ENCODE assay signal across 14 cellular contexts in the genomic region with DNA sequence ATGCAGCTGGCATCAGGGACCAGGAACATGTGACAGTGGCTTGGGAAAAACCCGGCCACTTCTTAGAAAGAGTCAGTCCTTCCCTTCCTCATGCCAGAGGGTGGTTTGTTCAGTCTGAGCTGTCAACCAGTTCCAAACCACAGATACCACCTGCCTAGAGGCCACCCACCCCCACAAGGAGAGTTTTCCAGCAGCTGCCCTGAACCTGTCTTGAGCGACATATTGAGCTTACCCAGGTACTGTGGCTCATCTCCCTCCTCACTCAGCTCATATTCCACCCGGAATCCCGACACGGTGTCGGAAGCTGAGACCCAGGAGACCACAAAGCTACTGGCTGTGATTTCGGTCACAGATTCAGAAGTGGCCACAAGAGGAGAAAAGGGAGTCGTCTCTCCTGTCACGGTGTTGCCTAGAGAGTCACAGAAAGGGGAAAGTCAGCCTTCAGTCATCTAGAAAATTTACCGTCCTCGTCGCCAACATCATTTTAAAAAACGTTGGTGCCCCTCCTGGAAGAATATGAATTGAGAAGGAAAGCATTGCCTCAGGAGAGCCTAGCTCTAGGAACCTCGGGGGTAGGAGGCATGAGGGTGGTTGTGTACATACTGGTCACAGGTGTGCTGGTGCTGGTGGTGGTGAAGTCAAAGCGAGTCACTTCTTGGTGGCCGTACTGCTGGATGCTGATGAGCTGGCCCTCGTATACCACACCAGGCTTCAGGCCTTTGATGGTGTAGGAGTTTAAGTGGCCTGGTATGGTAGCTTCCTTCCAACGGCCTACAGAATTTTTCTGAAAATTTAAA. TPM values are rescaled to one million over a fixed set of nuclear protein-coding genes. Genes with fewer than 3 reads are reported as not detected.
DNase-seq lines count a peak whose midpoint lies in the region; ATAC-seq lines count a peak whose summit lies in the region.
"Had no signal": no experiment of that assay in that cellular context is flagged by ENCODE, and none has a peak within 500 bp of the region (broad histone marks: within the 10 kb centered on the region; RNA-seq: fewer than 3 reads in every experiment).

No MANE protein-coding gene starts in this region.

- POLR2A ChIA-PET in activated naive CD8-positive, alpha-beta T cell treated with anti-CD3 and anti-CD28 coated beads, Interleukin-2, amount 10 ng/mL, durations not matched to agents 7 days and 5 days (lab: Charles Lee): no interaction called here

- H3K4me3 ChIP-seq in stomach smooth muscle (ENCODE audit: low read length in 2 of 2): no peak overlapping the region
- H3K4me3 ChIP-seq: BLaER1, tibial nerve had no signal

- peaks cover 61 to 76% of the 10 kb centered on the region in 2 donors for H3K36me3 ChIP-seq in stomach smooth muscle (ENCODE audit: control insufficient read depth in 2 of 2, insufficient read depth in 2 of 2, low read length in 2 of 2)
- H3K36me3 ChIP-seq: BLaER1 had no signal

- no peaks in the 10 kb centered on the region for H3K9me3 Mint-ChIP-seq in activated naive CD4-positive, alpha-beta T cell treated with anti-CD3 and anti-CD28 coated beads for 36 hours
- no peaks in the 10 kb centered on the region for H3K9me3 Mint-ChIP-seq in activated naive CD8-positive, alpha-beta T cell treated with anti-CD3 and anti-CD28 coated beads, Interleukin-2, amount 10 ng/mL, durations not matched to agents 7 days and 5 days

- DNase-seq in activated naive CD4-positive, alpha-beta T cell treated with anti-CD3 and anti-CD28 coated beads for 36 hours: peak; percentile 22
- no peak for DNase-seq in activated naive CD4-positive, alpha-beta T cell treated with Interleukin-2 at 50 U/mL for 16 hours
- DNase-seq in activated naive CD8-positive, alpha-beta T cell treated with anti-CD3 and anti-CD28 coated beads, Interleukin-2, amount 10 ng/mL, durations not matched to agents 7 days and 5 days: no peak
- DNase-seq in left lobe of liver (ENCODE audit: low spot score): no peak
- DNase-seq in medulla oblongata (ENCODE audit: extremely low spot score): no peak
- DNase-seq in T-helper 9 cell: no peak
- DNase-seq: foreskin melanocyte, left cardiac atrium, NCI-H1436 treated with DMSO at 0.1 percent for 48 hours, nucleus accumbens had no signal

- no peak overlapping the region for H3K27ac Mint-ChIP-seq in activated naive CD4-positive, alpha-beta T cell treated with anti-CD3 and anti-CD28 coated beads for 36 hours
- no peak overlapping the region for H3K27ac Mint-ChIP-seq in activated naive CD8-positive, alpha-beta T cell treated with anti-CD3 and anti-CD28 coated beads, Interleukin-2, amount 10 ng/mL, durations not matched to agents 7 days and 5 days

- H3K27me3 Mint-ChIP-seq in activated naive CD4-positive, alpha-beta T cell treated with anti-CD3 and anti-CD28 coated beads for 36 hours (ENCODE audit: low read depth): peaks cover 16% of the 10 kb centered on the region
- peaks cover 13% of the 10 kb centered on the region for H3K27me3 Mint-ChIP-seq in activated naive CD8-positive, alpha-beta T cell treated with anti-CD3 and anti-CD28 coated beads, Interleukin-2, amount 10 ng/mL, durations not matched to agents 7 days and 5 days

- intact Hi-C loops in activated naive CD4-positive, alpha-beta T cell treated with anti-CD3 and anti-CD28 coated beads for 36 hours (cut with micrococcal nuclease): no loop called here

- ATAC-seq in activated naive CD8-positive, alpha-beta T cell treated with anti-CD3 and anti-CD28 coated beads, Interleukin-2, amount 10 ng/mL, durations not matched to agents 7 days and 5 days (ENCODE audit: low read depth): peak; percentile 18
- ATAC-seq in left lobe of liver (peak; percentile 14), GM21367 (IDR thresholded peaks at IDR 0.05; ENCODE audit: unreplicated experiment) (no peak)

- H3K27me3 ChIP-seq in stomach smooth muscle (ENCODE audit: control insufficient read depth in 1 of 2, insufficient read depth in 2 of 2, low read length in 2 of 2): no peaks in the 10 kb centered on the region
- H3K27me3 ChIP-seq: BLaER1, tibial nerve had no signal

- no peaks in the 10 kb centered on the region for H3K9me3 ChIP-seq in stomach smooth muscle (ENCODE audit: control insufficient read depth in 2 of 2, low read length in 2 of 2)
- H3K9me3 ChIP-seq: BLaER1, tibial nerve had no signal

- H3K4me1 ChIP-seq in stomach smooth muscle (ENCODE audit: control insufficient read depth, insufficient read depth, low read length): no peaks in the 10 kb centered on the region
- H3K4me1 ChIP-seq: BLaER1 had no signal

- no peaks in the 10 kb centered on the region for H3K36me3 Mint-ChIP-seq in activated naive CD4-positive, alpha-beta T cell treated with anti-CD3 and anti-CD28 coated beads for 36 hours (ENCODE audit: low read depth)
- H3K36me3 Mint-ChIP-seq in activated naive CD8-positive, alpha-beta T cell treated with anti-CD3 and anti-CD28 coated beads, Interleukin-2, amount 10 ng/mL, durations not matched to agents 7 days and 5 days: no peaks in the 10 kb centered on the region

- peak overlapping the region; percentile 26 for H3K27ac ChIP-seq in stomach smooth muscle (ENCODE audit: low read length)
- H3K27ac ChIP-seq: BLaER1 had no signal

- CTCF ChIA-PET in activated naive CD4-positive, alpha-beta T cell treated with anti-CD3 and anti-CD28 coated beads for 36 hours (lab: Charles Lee): interaction anchor here (0.5 kb wide), 1 partner anchor 699 kb away, joined by 3 read pairs; the partner anchor contains the start of gene XRCC5

- H3K4me1 Mint-ChIP-seq in activated naive CD4-positive, alpha-beta T cell treated with anti-CD3 and anti-CD28 coated beads for 36 hours (ENCODE audit: low read depth): no peaks in the 10 kb centered on the region
- H3K4me1 Mint-ChIP-seq in activated naive CD8-positive, alpha-beta T cell treated with anti-CD3 and anti-CD28 coated beads, Interleukin-2, amount 10 ng/mL, durations not matched to agents 7 days and 5 days: peaks cover 9% of the 10 kb centered on the region

- H3K9ac ChIP-seq in stomach smooth muscle (ENCODE audit: low read length in 2 of 2): no peak overlapping the region
- H3K9ac ChIP-seq: BLaER1 had no signal

- H3K4me3 Mint-ChIP-seq in activated naive CD4-positive, alpha-beta T cell treated with anti-CD3 and anti-CD28 coated beads for 36 hours: no peak overlapping the region
- no peak overlapping the region for H3K4me3 Mint-ChIP-seq in activated naive CD8-positive, alpha-beta T cell treated with anti-CD3 and anti-CD28 coated beads, Interleukin-2, amount 10 ng/mL, durations not matched to agents 7 days and 5 days

RNA-seq across cellular contexts. Expression of gene FN1, which starts 26.3 kb away (rescaled TPM):
- total RNA-seq in activated naive CD4-positive, alpha-beta T cell treated with anti-CD3 and anti-CD28 coated beads for 36 hours: under 1 TPM; 0.45 to 0.57 TPM
- total RNA-seq in activated naive CD8-positive, alpha-beta T cell treated with anti-CD3 and anti-CD28 coated beads, Interleukin-2, amount 10 ng/mL, durations not matched to agents 7 days and 5 days: under 1 TPM; 0.53 to 0.71 TPM
- 1,295 TPM for total RNA-seq in left lobe of liver

Comparison
In these comparisons a context has a peak if more than half of its experiments do, and no peak if none do; other contexts are left out.
1. RNA of gene FN1, which starts 26.3 kb away (total RNA-seq): 1,295 TPM in left lobe of liver (single experiment); 0.53 to 0.71 TPM in activated naive CD8-positive, alpha-beta T cell treated with anti-CD3 and anti-CD28 coated beads, Interleukin-2, amount 10 ng/mL, durations not matched to agents 7 days and 5 days and 0.45 to 0.57 TPM in activated naive CD4-positive, alpha-beta T cell treated with anti-CD3 and anti-CD28 coated beads for 36 hours; every median in the first group is over 100 times any median in the second.